In genomic region chr7:16431646-16432424, GRCh38 we compare ENCODE assay signal across 8 cellular contexts. TPM values are rescaled to one million over a fixed set of nuclear protein-coding genes. Genes with fewer than 3 reads are reported as not detected.
DNase-seq lines count a peak whose midpoint lies in the region; ATAC-seq and TF ChIP-seq lines count a peak whose summit lies in the region.

No MANE protein-coding gene starts in this region.

- H3K27me3 ChIP-seq in psoas muscle (ENCODE audit: insufficient read depth in 3 of 3, low read length in 2 of 3), result no peaks in the 10 kb centered on the region

- H3K4me1 ChIP-seq in psoas muscle, result no peaks in the 10 kb centered on the region

- intact Hi-C loops in psoas muscle (cut with DNase I), result loop anchor here in 1 of 2 donors (5.0 to 10.0 kb wide), 2 partner anchors 130 to 483 kb away; no protein-coding TSS in a partner anchor

- no peak overlapping the region for H3K27ac ChIP-seq in psoas muscle

- peak; percentile 1 for DNase-seq in DMS114 treated with DMSO at 0.1 percent for 48 hours (lab: John Stamatoyannopoulos, UW; ENCODE audit: unreplicated experiment)
- peak; percentile 43 for DNase-seq in HuH-7 (ENCODE audit: low spot score)
- DNase-seq in fibroblast of villous mesenchyme (ENCODE audit: low read depth), result peak; percentile 31
- no peak for DNase-seq in psoas muscle
- DNase-seq in stimulated activated CD4-positive, alpha-beta T cell treated with anti-CD3 and anti-CD28 coated beads, Interleukin-4, amount 100 ng/mL, for 4 hours, result no peak
- no peak for DNase-seq in NCI-H128 (lab: John Stamatoyannopoulos, UW; ENCODE audit: unreplicated experiment)

- no peaks in the 10 kb centered on the region for H3K9me3 ChIP-seq in psoas muscle

- H3K4me3 ChIP-seq in fibroblast of villous mesenchyme (ENCODE audit: low read depth, low read length), result no peak overlapping the region
- no peak overlapping the region for H3K4me3 ChIP-seq in psoas muscle

- TF ChIP-seq CTCF in fibroblast of villous mesenchyme (IDR thresholded peaks at IDR 0.05; ENCODE audit: insufficient read depth, low read depth, low read length) (peak; percentile 44), psoas muscle (IDR thresholded peaks at IDR 0.05) (peak; percentile 50)

- no peaks in the 10 kb centered on the region for H3K36me3 ChIP-seq in psoas muscle (ENCODE audit: insufficient read depth in 1 of 2, low read depth in 1 of 2)

- WGBS in psoas muscle, 3 donors, result 79 to 87% (median 79%) methylated on average over 2 of the region's 2 CpGs

- ATAC-seq in GM18909 (IDR thresholded peaks at IDR 0.05; ENCODE audit: poor library complexity, unreplicated experiment) (peak; percentile 78), SK-N-SH treated with all-trans-retinoic acid at 6 μM for 48 hours (peak; percentile 88), psoas muscle (peak in 3 of 4 donors; percentile 48 to 62 (median 55))

TF ChIP-seq in SK-N-SH treated with all-trans-retinoic acid at 6 μM for 48 hours, 23 proteins besides CTCF, POLR2A, EP300 and RAD21:
- TF ChIP-seq SNAI2 (CRISPR knock-in tag; IDR thresholded peaks at IDR 0.05) (no peak), ZNF8 (CRISPR knock-in tag; IDR thresholded peaks at IDR 0.05) (no peak), TOX (CRISPR knock-in tag; IDR thresholded peaks at IDR 0.05; ENCODE audit: borderline replicate concordance) (no peak), PATZ1 (CRISPR knock-in tag; IDR thresholded peaks at IDR 0.05; ENCODE audit: borderline replicate concordance) (no peak), ZNF70 (CRISPR knock-in tag; IDR thresholded peaks at IDR 0.05) (no peak), CSRNP3 (CRISPR knock-in tag; IDR thresholded peaks at IDR 0.05) (no peak), POU6F1 (CRISPR knock-in tag; IDR thresholded peaks at IDR 0.05; ENCODE audit: borderline replicate concordance, low read depth) (no peak), ZFP3 (CRISPR knock-in tag; IDR thresholded peaks at IDR 0.05) (no peak), GLIS3 (CRISPR knock-in tag; IDR thresholded peaks at IDR 0.05) (no peak), ZFP30 (CRISPR knock-in tag; IDR thresholded peaks at IDR 0.05) (no peak), PPARA (CRISPR knock-in tag; IDR thresholded peaks at IDR 0.05; ENCODE audit: borderline replicate concordance) (no peak), TSHZ2 (CRISPR knock-in tag; IDR thresholded peaks at IDR 0.05) (no peak), RARB (CRISPR knock-in tag; IDR thresholded peaks at IDR 0.05) (no peak), ISL1 (CRISPR knock-in tag; IDR thresholded peaks at IDR 0.05) (no peak), ZC3H10 (CRISPR knock-in tag; IDR thresholded peaks at IDR 0.05) (no peak), CREB5 (CRISPR knock-in tag; IDR thresholded peaks at IDR 0.05; ENCODE audit: low read depth) (no peak)

RNA-seq across cellular contexts. Expression of gene CRPPA, which starts 10.5 kb away (rescaled TPM):
- total RNA-seq in fibroblast of villous mesenchyme (1.6 and 2.6 TPM in 2 replicates), psoas muscle (1 to 10 TPM; 2.2 to 4.1 (median 3.5) TPM)
- 1 to 10 TPM in 1 of 3 donors, under 1 TPM in 2; 0.30 to 1.1 (median 0.79) TPM for polyA plus RNA-seq in psoas muscle

RNA-seq across cellular contexts. Expression of gene SOSTDC1, which starts 33.7 kb away (rescaled TPM):
- total RNA-seq in fibroblast of villous mesenchyme, result not detected in 2 replicates
- under 1 TPM in 1 of 4 donors, not detected in 3; 0.24 TPM for total RNA-seq in psoas muscle
- polyA plus RNA-seq in psoas muscle, result under 1 TPM in 1 of 3 donors, not detected in 2; 0.04 TPM

Comparison
In these comparisons a context has a peak if more than half of its experiments do, and no peak if none do; other contexts are left out.
1. DNase-seq: peak in DMS114 treated with DMSO at 0.1 percent for 48 hours (single experiment), HuH-7 (single experiment) and fibroblast of villous mesenchyme (single experiment); none in psoas muscle (0 of 2), stimulated activated CD4-positive, alpha-beta T cell treated with anti-CD3 and anti-CD28 coated beads, Interleukin-4, amount 100 ng/mL, for 4 hours (0 of 2) and NCI-H128 (single experiment).
2. Peak in every context shown above with its lines, with median percentiles within 50 percentile points of each other: ATAC-seq.